9 cellular contexts compared by ENCODE assay signal in genomic region chr21:16587141-16587570, GRCh38.
DNase-seq lines count a peak whose midpoint lies in the region; ATAC-seq, FAIRE-seq and TF ChIP-seq lines count a peak whose summit lies in the region.
"Had no signal": no experiment of that assay in that cellular context is flagged by ENCODE, and none has a peak within 500 bp of the region (broad histone marks: within the 10 kb centered on the region; RNA-seq: fewer than 3 reads in every experiment).

No MANE protein-coding gene starts in this region.

- ATAC-seq in HG02884 (IDR thresholded peaks at IDR 0.05; ENCODE audit: unreplicated experiment) (no peak), HG02973 (IDR thresholded peaks at IDR 0.05; ENCODE audit: unreplicated experiment) (no peak)

- no peaks in the 10 kb centered on the region for H3K27me3 ChIP-seq in adrenal gland
- H3K27me3 ChIP-seq in testis: no peaks in the 10 kb centered on the region

- H3K4me1 ChIP-seq in adrenal gland (replicated peaks in 1 of 2) (peaks cover 10 to 23% of the 10 kb centered on the region in 2 donors), testis (peaks cover 9% of the 10 kb centered on the region)

- DNase-seq in adrenal gland: peak; percentile 69 to 94 (median 84)
- DNase-seq in iPS-NIHi11 (ENCODE audit: low spot score): peak; percentile 20
- peak; percentile 64 for DNase-seq in testis
- DNase-seq in GM12891 (ENCODE audit: insufficient read length, low spot score): no peak
- no peak for DNase-seq in cortex of kidney (lab: John Stamatoyannopoulos, UW)

- H3K9me3 ChIP-seq in adrenal gland (replicated peaks in 1 of 3) (no peaks in the 10 kb centered on the region), testis (no peaks in the 10 kb centered on the region)

- TF ChIP-seq POLR2A in adrenal gland (IDR thresholded peaks at IDR 0.05): peak; percentile 30 to 80
- TF ChIP-seq POLR2A in testis (IDR thresholded peaks at IDR 0.05): no peak
- TF ChIP-seq POLR2A in GM12891 (IDR thresholded peaks at IDR 0.05; ENCODE audit: low read depth, low read length): no peak

- 30 to 38% (median 30%) methylated on average over 5 of the region's 5 CpGs for WGBS in adrenal gland, 4 donors
- WGBS in testis, 2 donors: 49 to 65% methylated on average over 5 of the region's 5 CpGs

- no peak for TF ChIP-seq EP300 in Ishikawa (IDR thresholded peaks at IDR 0.05; ENCODE audit: borderline replicate concordance)

- intact Hi-C loops in adrenal gland (cut with DNase I): no loop called here
- intact Hi-C loops in testis (cut with DNase I; ENCODE audit: low total_unique reads): no loop called here

- no peak for TF ChIP-seq CTCF in adrenal gland (IDR thresholded peaks at IDR 0.05)
- TF ChIP-seq CTCF in testis (IDR thresholded peaks at IDR 0.05): no peak

- H3K27ac ChIP-seq in adrenal gland (peak overlapping the region; percentile 73 to 94 (median 88)), testis (peak overlapping the region; percentile 0 to 26)

- peak overlapping the region in 1 of 4 donors; percentile 57 for H3K4me3 ChIP-seq in adrenal gland
- H3K4me3 ChIP-seq in testis: no peak overlapping the region

- FAIRE-seq in GM12891 (lab: Jason Lieb, UNC): no peak
- FAIRE-seq: colon had no signal

- no peak for TF ChIP-seq RAD21 in Ishikawa (IDR thresholded peaks at IDR 0.05; ENCODE audit: low read depth)

- H3K36me3 ChIP-seq in adrenal gland (replicated peaks in 1 of 2) (no peaks in the 10 kb centered on the region), testis (ENCODE audit: low read depth, missing control alignments) (no peaks in the 10 kb centered on the region)

TF ChIP-seq in Ishikawa, 13 proteins besides CTCF, POLR2A, EP300 and RAD21:
- TF ChIP-seq NFIC (IDR thresholded peaks at IDR 0.05): peak; percentile 22; the same call in 1 of the 2 replicates
- TF ChIP-seq USF1 (IDR thresholded peaks at IDR 0.05): no peak
- TF ChIP-seq FOXM1 (IDR thresholded peaks at IDR 0.05; ENCODE audit: borderline replicate concordance, low read depth): no peak
- TF ChIP-seq MAX (IDR thresholded peaks at IDR 0.05): no peak
- TF ChIP-seq REST (IDR thresholded peaks at IDR 0.05; ENCODE audit: low read depth): no peak
- no peak for TF ChIP-seq ZBTB7A (IDR thresholded peaks at IDR 0.05; ENCODE audit: low read depth)
- peak; percentile 84 for TF ChIP-seq CEBPB (IDR thresholded peaks at IDR 0.05)
- TF ChIP-seq TCF12 (IDR thresholded peaks at IDR 0.05; ENCODE audit: low read depth): no peak
- TF ChIP-seq YY1 (IDR thresholded peaks at IDR 0.05; ENCODE audit: low read depth): no peak
- no peak for TF ChIP-seq EGR1 (IDR thresholded peaks at IDR 0.05)
- no peak for TF ChIP-seq CREB1 (IDR thresholded peaks at IDR 0.05; ENCODE audit: low read depth)
- no peak for TF ChIP-seq TAF1 (IDR thresholded peaks at IDR 0.05; ENCODE audit: low read depth)
- TF ChIP-seq TEAD4 (IDR thresholded peaks at IDR 0.05): no peak

TF ChIP-seq in GM12891, 5 proteins besides CTCF, POLR2A, EP300 and RAD21:
- TF ChIP-seq TAF1 (IDR thresholded peaks at IDR 0.05; ENCODE audit: low read depth, low read length) (no peak), SPI1 (IDR thresholded peaks at IDR 0.05; ENCODE audit: low read depth, low read length) (no peak), POLR2AphosphoS5 (IDR thresholded peaks at IDR 0.05; ENCODE audit: low read depth, low read length) (no peak), POU2F2 (IDR thresholded peaks at IDR 0.05; ENCODE audit: low read depth, low read length) (no peak), PAX5 (IDR thresholded peaks at IDR 0.05; ENCODE audit: insufficient read depth, low read length, severe bottlenecking) (no peak)

Comparison
In these comparisons a context has a peak if more than half of its experiments do, and no peak if none do; other contexts are left out.
1. DNase-seq: peak in adrenal gland (7 of 7), iPS-NIHi11 (single experiment) and testis (single experiment); none in GM12891 (single experiment) and cortex of kidney (single experiment).
2. POLR2A ChIP-seq: peak in adrenal gland (2 of 2); none in testis (single experiment) and GM12891 (single experiment).